In the genomic region with DNA sequence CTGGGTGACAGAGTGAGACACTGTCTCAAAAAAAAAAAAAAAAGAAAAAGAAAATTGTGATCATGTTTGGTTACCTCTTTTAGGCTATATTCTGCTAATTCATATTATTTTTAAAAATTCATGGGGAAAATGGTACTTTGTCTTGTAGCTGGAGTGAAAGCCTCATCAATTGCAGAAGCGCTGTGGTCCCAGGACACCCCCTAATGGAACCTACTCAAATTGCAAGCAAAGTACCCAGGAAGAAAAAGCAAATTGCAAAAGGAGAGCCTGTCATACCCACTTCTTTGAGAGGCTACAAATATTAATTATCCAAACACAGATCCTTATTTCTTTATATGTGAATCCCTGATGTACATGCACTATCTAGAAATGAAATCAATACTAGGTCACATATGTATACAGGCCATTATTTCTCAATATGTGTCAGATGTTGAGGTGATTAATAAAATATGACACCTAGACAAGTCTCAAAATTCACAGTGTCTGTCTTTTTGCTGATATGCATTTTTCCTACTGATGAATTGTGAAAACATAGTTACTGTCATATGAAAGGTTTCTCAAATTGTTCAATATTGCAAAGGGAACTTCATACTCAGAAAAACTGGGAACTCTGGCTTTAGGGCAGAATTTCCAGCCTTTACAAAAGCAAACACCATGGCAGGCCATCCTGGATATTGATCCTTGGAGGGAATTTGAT, we compare ENCODE assay signal across 18 cellular contexts. TPM values are rescaled to one million over a fixed set of nuclear protein-coding genes. Genes with fewer than 3 reads are reported as not detected.
DNase-seq lines count a peak whose midpoint lies in the region; ATAC-seq, FAIRE-seq and TF ChIP-seq lines count a peak whose summit lies in the region.
"Had no signal": no experiment of that assay in that cellular context is flagged by ENCODE, and none has a peak within 500 bp of the region (broad histone marks: within the 10 kb centered on the region; RNA-seq: fewer than 3 reads in every experiment).

No MANE protein-coding gene starts in this region.

- DNase-seq in CD14-positive monocyte (ENCODE audit: low spot score) = no peak
- DNase-seq in H7 = peak; percentile 65
- peak; percentile 40 for DNase-seq in PC-3
- no peak for DNase-seq in fibroblast of pulmonary artery (ENCODE audit: low read depth)
- DNase-seq in D721Med (ENCODE audit: insufficient read length, low spot score) = no peak
- no peak for DNase-seq in kidney glomerular epithelial cell (lab: John Stamatoyannopoulos, UW)
- DNase-seq: BE2C; left colon; NCI-H1105 treated with DMSO at 0.1 percent for 48 hours; stimulated activated CD4-positive, alpha-beta T cell treated with anti-CD3 and anti-CD28 coated beads, Interleukin-15, amount 100 ng/mL, for 24 hours; uterus had no signal

- H3K27ac ChIP-seq in PC-3 (ENCODE audit: low read length) = no peak overlapping the region
- H3K27ac ChIP-seq: parathyroid adenoma, SK-N-MC, uterus had no signal

- no peaks in the 10 kb centered on the region for H3K4me1 Mint-ChIP-seq in CD14-positive monocyte

- no peak overlapping the region for H3K4me2 ChIP-seq in PC-3 (ENCODE audit: low read length)

- peaks cover 8% of the 10 kb centered on the region for H3K4me1 ChIP-seq in PC-3 (ENCODE audit: insufficient read depth, low read length)
- H3K4me1 ChIP-seq: BE2C, parathyroid adenoma, uterus had no signal

- peaks cover 0 to 5% (median 3%) of the 10 kb centered on the region in 7 donors for H3K9me3 Mint-ChIP-seq in CD14-positive monocyte
- H3K9me3 Mint-ChIP-seq: dendritic cell treated with granulocyte-macrophage colony-stimulating factor and Interleukin-4, amounts not matched to agents 40 ng/mL and 50 ng/mL, for 4 days had no signal

- ATAC-seq in PC-3 (no peak), HG02759 (IDR thresholded peaks at IDR 0.05; ENCODE audit: unreplicated experiment) (no peak), HG03039 (IDR thresholded peaks at IDR 0.05; ENCODE audit: unreplicated experiment) (no peak)
- ATAC-seq: left colon had no signal

- CTCF ChIA-PET in PC-3 (lab: Charles Lee) = no interaction called here

- H3K36me3 ChIP-seq in H7 (replicated peaks; ENCODE audit: control insufficient read depth, insufficient read depth, low read length) = no peaks in the 10 kb centered on the region
- H3K36me3 ChIP-seq in PC-3 (ENCODE audit: low read depth, low read length) = no peaks in the 10 kb centered on the region
- H3K36me3 ChIP-seq: BE2C, uterus had no signal

- H3K9me2 ChIP-seq in PC-3 (replicated peaks; ENCODE audit: low read length) = no peaks in the 10 kb centered on the region

- no peaks in the 10 kb centered on the region for H4K20me1 ChIP-seq in PC-3 (ENCODE audit: low read length)

- H3K27me3 Mint-ChIP-seq in CD14-positive monocyte (ENCODE audit: low read depth in 3 of 3) = peaks cover 0 to 13% (median 10%) of the 10 kb centered on the region in 3 donors

- POLR2A ChIA-PET in PC-3 (lab: Charles Lee; ENCODE audit: unreplicated experiment) = no interaction called here

- no peak overlapping the region for H3K27ac Mint-ChIP-seq in CD14-positive monocyte
- H3K27ac Mint-ChIP-seq: dendritic cell treated with granulocyte-macrophage colony-stimulating factor and Interleukin-4, amounts not matched to agents 40 ng/mL and 50 ng/mL, for 4 days had no signal

- H3K79me2 ChIP-seq in PC-3 (ENCODE audit: low read length) = no peaks in the 10 kb centered on the region
- H3K79me2 ChIP-seq: parathyroid adenoma had no signal

- TF ChIP-seq CTCF in CD14-positive monocyte (IDR thresholded peaks at IDR 0.05) (peak; percentile 15), PC-3 (conservative IDR thresholded peaks at IDR 0.05; ENCODE audit: low read depth, low read length) (peak; percentile 59), fibroblast of pulmonary artery (IDR thresholded peaks at IDR 0.05; ENCODE audit: low read length, missing control alignments) (peak; percentile 14), D721Med (IDR thresholded peaks at IDR 0.05; ENCODE audit: insufficient read depth, missing control alignments) (no peak)

- H3K9me3 ChIP-seq in PC-3 (ENCODE audit: low read length) = no peaks in the 10 kb centered on the region
- H3K9me3 ChIP-seq: BE2C, uterus had no signal

- H3K27me3 ChIP-seq in H7 (ENCODE audit: control insufficient read depth, insufficient read depth, low read length) = no peaks in the 10 kb centered on the region
- no peaks in the 10 kb centered on the region for H3K27me3 ChIP-seq in PC-3 (ENCODE audit: low read length)
- H3K27me3 ChIP-seq: BE2C, uterus had no signal

- no peak for FAIRE-seq in D721Med (lab: Jason Lieb, UNC)
- FAIRE-seq: astrocyte had no signal

- no peak overlapping the region for H3K9ac ChIP-seq in PC-3 (ENCODE audit: low read length)
- H3K9ac ChIP-seq: parathyroid adenoma had no signal

- no peaks in the 10 kb centered on the region for H3K36me3 Mint-ChIP-seq in CD14-positive monocyte

- no TSS peak for BruUV-seq in PC-3 (replicated peaks; lab: Mats Ljungman, UMichigan)

- intact Hi-C loops in CD14-positive monocyte (cut with micrococcal nuclease) = no loop called here
- intact Hi-C loops in PC-3 (cut with micrococcal nuclease) = no loop called here

- H3F3A ChIP-seq in PC-3 (ENCODE audit: low read length, unreplicated experiment) = no peaks in the 10 kb centered on the region

- H3K4me3 ChIP-seq in H7 (ENCODE audit: insufficient read depth, low read depth, low read length) (no peak overlapping the region), PC-3 (ENCODE audit: low read length) (no peak overlapping the region), fibroblast of pulmonary artery (replicated peaks; ENCODE audit: low read depth, low read length) (no peak overlapping the region)
- H3K4me3 ChIP-seq: SK-N-MC, uterus had no signal

- no peak overlapping the region for H2AFZ ChIP-seq in PC-3 (ENCODE audit: low read length)
- H2AFZ ChIP-seq: parathyroid adenoma had no signal

- H3K4me3 Mint-ChIP-seq in CD14-positive monocyte = no peak overlapping the region
- H3K4me3 Mint-ChIP-seq: dendritic cell treated with granulocyte-macrophage colony-stimulating factor and Interleukin-4, amounts not matched to agents 40 ng/mL and 50 ng/mL, for 4 days had no signal

RNA-seq across cellular contexts. Expression of gene CRACDL, which starts 12.6 kb away (rescaled TPM):
- under 1 TPM; 0.28 to 0.35 TPM for polyA plus RNA-seq in CD14-positive monocyte
- 0.04 and 0.24 TPM in 2 replicates for total RNA-seq in H7 (2014; rRNA removed; shearing (Covaris generic))
- 0.40 TPM in 1 of 2 replicates, not detected in the other for total RNA-seq in PC-3 (2014; rRNA removed)
- total RNA-seq: HT1080 had no signal

Comparison
In these comparisons a context has a peak if more than half of its experiments do, and no peak if none do; other contexts are left out.
1. DNase-seq: peak in H7 (single experiment) and PC-3 (single experiment); none in CD14-positive monocyte (single experiment), fibroblast of pulmonary artery (single experiment), D721Med (single experiment) and kidney glomerular epithelial cell (single experiment).